Comparison of ENCODE assay signal across 8 cellular contexts in the genomic region with DNA sequence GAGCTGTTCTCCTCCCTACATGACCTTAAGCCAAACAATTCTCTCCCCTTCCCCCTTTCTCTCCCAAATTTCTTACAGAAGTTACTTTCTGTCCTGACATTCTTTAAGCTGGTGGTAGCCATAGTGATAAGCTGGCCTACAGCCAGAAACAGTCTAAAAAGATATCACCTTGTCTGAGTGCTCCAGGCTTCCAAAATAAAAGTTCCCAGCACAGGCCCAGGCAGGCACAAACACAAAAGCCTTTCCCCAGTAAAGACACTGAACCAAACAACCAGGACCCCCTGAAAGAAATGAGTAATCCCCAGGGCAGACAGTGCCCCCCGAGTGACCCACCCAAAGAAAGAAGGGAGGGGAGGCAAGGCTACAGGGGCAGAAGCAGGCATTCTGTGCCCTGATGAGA.
DNase-seq lines count a peak whose midpoint lies in the region; ATAC-seq and TF ChIP-seq lines count a peak whose summit lies in the region.

No MANE protein-coding gene starts in this region.

- no peaks in the 10 kb centered on the region for H3K27me3 ChIP-seq in iPS-18a (ENCODE audit: control insufficient read depth, insufficient read depth, low read length)
- no peaks in the 10 kb centered on the region for H3K27me3 ChIP-seq in stomach smooth muscle (ENCODE audit: control insufficient read depth in 1 of 2, insufficient read depth in 2 of 2, low read length in 2 of 2)

- H3K4me1 ChIP-seq in iPS-18a (ENCODE audit: control insufficient read depth, low read depth, low read length) (peaks cover 7% of the 10 kb centered on the region), stomach smooth muscle (ENCODE audit: control insufficient read depth, insufficient read depth, low read length) (peaks cover 56% of the 10 kb centered on the region)

- ATAC-seq in HG02588 (IDR thresholded peaks at IDR 0.05; ENCODE audit: unreplicated experiment), result no peak
- ATAC-seq in HG03520 (IDR thresholded peaks at IDR 0.05; ENCODE audit: unreplicated experiment), result no peak
- ATAC-seq in HG03025 (IDR thresholded peaks at IDR 0.05; ENCODE audit: low FRiP score, unreplicated experiment), result no peak

- H3K4me3 ChIP-seq in LNCaP clone FGC (ENCODE audit: low read depth, low read length), result no peak overlapping the region
- no peak overlapping the region for H3K4me3 ChIP-seq in iPS-18a (ENCODE audit: low read length)
- H3K4me3 ChIP-seq in stomach smooth muscle (ENCODE audit: low read length in 2 of 2), result peak overlapping the region in 1 of 2 donors; percentile 47

- no peak overlapping the region for H3K9ac ChIP-seq in iPS-18a (ENCODE audit: low read length)
- H3K9ac ChIP-seq in stomach smooth muscle (ENCODE audit: low read length in 2 of 2), result peak overlapping the region; percentile 41 to 68

- H3K9me3 ChIP-seq in iPS-18a (ENCODE audit: control insufficient read depth, low read depth, low read length) (no peaks in the 10 kb centered on the region), stomach smooth muscle (ENCODE audit: control insufficient read depth in 2 of 2, low read length in 2 of 2) (no peaks in the 10 kb centered on the region)

- H3K36me3 ChIP-seq in iPS-18a (ENCODE audit: control insufficient read depth, low read depth, low read length) (no peaks in the 10 kb centered on the region), stomach smooth muscle (ENCODE audit: control insufficient read depth in 2 of 2, insufficient read depth in 2 of 2, low read length in 2 of 2) (no peaks in the 10 kb centered on the region)

- DNase-seq in LNCaP clone FGC (ENCODE audit: low read depth) (peak; percentile 44), astrocyte of the hippocampus (ENCODE audit: low read depth, low spot score) (peak; percentile 71)
- DNase-seq in activated naive CD4-positive, alpha-beta T cell treated with Interleukin-2 at 50 U/mL for 16 hours, result no peak

- TF ChIP-seq CTCF in LNCaP clone FGC (IDR thresholded peaks at IDR 0.05; ENCODE audit: control insufficient read depth, extremely low read depth, insufficient read depth), result no peak

- H3K27ac ChIP-seq in iPS-18a (ENCODE audit: low read length) (peak overlapping the region; percentile 18), stomach smooth muscle (ENCODE audit: low read length) (peak overlapping the region; percentile 75)
